ENCODE assay signal across 21 cellular contexts in genomic region chr1:116258668-116259419, GRCh38.
DNase-seq lines count a peak whose midpoint lies in the region; ATAC-seq, FAIRE-seq and TF ChIP-seq lines count a peak whose summit lies in the region.
"Had no signal": no experiment of that assay in that cellular context is flagged by ENCODE, and none has a peak within 500 bp of the region (broad histone marks: within the 10 kb centered on the region; RNA-seq: fewer than 3 reads in every experiment).

No MANE protein-coding gene starts in this region.

- H3K27ac Mint-ChIP-seq in activated CD8-positive, alpha-beta T cell treated with anti-CD3 and anti-CD28 coated beads for 36 hours = no peak overlapping the region
- no peak overlapping the region for H3K27ac Mint-ChIP-seq in activated CD8-positive, alpha-beta T cell treated with anti-CD3 and anti-CD28 coated beads, Interleukin-2, amount 10 ng/mL, durations not matched to agents 7 days and 5 days
- H3K27ac Mint-ChIP-seq: H9 had no signal

- FAIRE-seq in RCC 7860 (lab: Jason Lieb, UNC) = no peak
- FAIRE-seq: G401.6 had no signal

- H3K4me1 ChIP-seq in upper lobe of left lung = no peaks in the 10 kb centered on the region
- H3K4me1 ChIP-seq: BE2C had no signal

- H3K36me3 ChIP-seq in upper lobe of left lung = no peaks in the 10 kb centered on the region
- H3K36me3 ChIP-seq: BE2C, SJCRH30 had no signal

- H3K9me3 ChIP-seq in upper lobe of left lung = no peaks in the 10 kb centered on the region
- H3K9me3 ChIP-seq: BE2C, SJCRH30 had no signal

- H3K4me3 Mint-ChIP-seq in activated CD8-positive, alpha-beta T cell treated with anti-CD3 and anti-CD28 coated beads for 36 hours = no peak overlapping the region
- H3K4me3 Mint-ChIP-seq in activated CD8-positive, alpha-beta T cell treated with anti-CD3 and anti-CD28 coated beads, Interleukin-2, amount 10 ng/mL, durations not matched to agents 7 days and 5 days = no peak overlapping the region
- H3K4me3 Mint-ChIP-seq: CD4-positive, CD25-positive, alpha-beta regulatory T cell; H9 had no signal

- TF ChIP-seq POLR2A in upper lobe of left lung (IDR thresholded peaks at IDR 0.05) = no peak

- H3K36me3 Mint-ChIP-seq in activated CD8-positive, alpha-beta T cell treated with anti-CD3 and anti-CD28 coated beads for 36 hours (ENCODE audit: low read depth) = no peaks in the 10 kb centered on the region
- no peaks in the 10 kb centered on the region for H3K36me3 Mint-ChIP-seq in activated CD8-positive, alpha-beta T cell treated with anti-CD3 and anti-CD28 coated beads, Interleukin-2, amount 10 ng/mL, durations not matched to agents 7 days and 5 days (ENCODE audit: low read depth)
- H3K36me3 Mint-ChIP-seq: CD4-positive, CD25-positive, alpha-beta regulatory T cell had no signal

- POLR2A ChIA-PET in activated CD8-positive, alpha-beta T cell treated with anti-CD3 and anti-CD28 coated beads for 36 hours (lab: Charles Lee) = interaction anchor here (1.0 kb wide), 1 partner anchor 187 kb away, joined by 3 read pairs; no protein-coding TSS in a partner anchor
- POLR2A ChIA-PET in activated CD8-positive, alpha-beta T cell treated with anti-CD3 and anti-CD28 coated beads, Interleukin-2, amount 10 ng/mL, durations not matched to agents 7 days and 5 days (lab: Charles Lee) = no interaction called here

- H3K27me3 ChIP-seq in upper lobe of left lung = no peaks in the 10 kb centered on the region
- H3K27me3 ChIP-seq: BE2C, SJCRH30 had no signal

- WGBS in upper lobe of left lung, 2 donors = 72 to 77% methylated on average over 5 of the region's 5 CpGs

- H3K4me3 ChIP-seq in upper lobe of left lung = no peak overlapping the region
- H3K4me3 ChIP-seq: SJCRH30 had no signal

- H3K27ac ChIP-seq in upper lobe of left lung = no peak overlapping the region
- H3K27ac ChIP-seq: SJCRH30 had no signal

- no peak for TF ChIP-seq CTCF in activated CD8-positive, alpha-beta T cell treated with anti-CD3 and anti-CD28 coated beads for 36 hours (IDR thresholded peaks at IDR 0.05)
- TF ChIP-seq CTCF in upper lobe of left lung (IDR thresholded peaks at IDR 0.05) = no peak

- intact Hi-C loops in activated CD8-positive, alpha-beta T cell treated with anti-CD3 and anti-CD28 coated beads for 36 hours (cut with micrococcal nuclease) = loop anchor here (10.0 kb wide), 1 partner anchor 94 kb away; no protein-coding TSS in a partner anchor

- no peak for TF ChIP-seq EP300 in upper lobe of left lung (IDR thresholded peaks at IDR 0.05)

- CTCF ChIA-PET in activated CD8-positive, alpha-beta T cell treated with anti-CD3 and anti-CD28 coated beads for 36 hours (lab: Charles Lee) = interaction anchor here (0.6 to 0.7 kb wide), 2 partner anchors 23 to 227 kb away, joined by 3 to 4 read pairs; no protein-coding TSS in a partner anchor
- CTCF ChIA-PET in activated CD8-positive, alpha-beta T cell treated with anti-CD3 and anti-CD28 coated beads, Interleukin-2, amount 10 ng/mL, durations not matched to agents 7 days and 5 days (lab: Charles Lee) = interaction anchor here (1.1 kb wide), 1 partner anchor 227 kb away, joined by 6 read pairs; no protein-coding TSS in a partner anchor

- peaks cover 63% of the 10 kb centered on the region for H3K4me1 Mint-ChIP-seq in activated CD8-positive, alpha-beta T cell treated with anti-CD3 and anti-CD28 coated beads for 36 hours (ENCODE audit: low read depth)
- peaks cover 48% of the 10 kb centered on the region for H3K4me1 Mint-ChIP-seq in activated CD8-positive, alpha-beta T cell treated with anti-CD3 and anti-CD28 coated beads, Interleukin-2, amount 10 ng/mL, durations not matched to agents 7 days and 5 days (ENCODE audit: low read depth)

- H3K27me3 Mint-ChIP-seq in activated CD8-positive, alpha-beta T cell treated with anti-CD3 and anti-CD28 coated beads for 36 hours = no peaks in the 10 kb centered on the region
- no peaks in the 10 kb centered on the region for H3K27me3 Mint-ChIP-seq in activated CD8-positive, alpha-beta T cell treated with anti-CD3 and anti-CD28 coated beads, Interleukin-2, amount 10 ng/mL, durations not matched to agents 7 days and 5 days (ENCODE audit: low read depth)

- H3K9me3 Mint-ChIP-seq in activated CD8-positive, alpha-beta T cell treated with anti-CD3 and anti-CD28 coated beads for 36 hours = no peaks in the 10 kb centered on the region
- no peaks in the 10 kb centered on the region for H3K9me3 Mint-ChIP-seq in activated CD8-positive, alpha-beta T cell treated with anti-CD3 and anti-CD28 coated beads, Interleukin-2, amount 10 ng/mL, durations not matched to agents 7 days and 5 days (ENCODE audit: insufficient read depth)
- H3K9me3 Mint-ChIP-seq: CD4-positive, CD25-positive, alpha-beta regulatory T cell; H9 had no signal

- ATAC-seq in activated CD8-positive, alpha-beta T cell treated with anti-CD3 and anti-CD28 coated beads for 36 hours = peak; percentile 18
- ATAC-seq in activated CD8-positive, alpha-beta T cell treated with anti-CD3 and anti-CD28 coated beads, Interleukin-2, amount 10 ng/mL, durations not matched to agents 7 days and 5 days = no peak
- ATAC-seq in stimulated activated naive CD8-positive, alpha-beta T cell treated with anti-CD3 and anti-CD28 coated beads, Interleukin-15, Interleukin-2, amounts not matched to agents 100 U/mL and 50 U/mL, for 24 hours = peak; percentile 58
- no peak for ATAC-seq in HG02759 (IDR thresholded peaks at IDR 0.05; ENCODE audit: unreplicated experiment)
- no peak for ATAC-seq in upper lobe of left lung (ENCODE audit: low FRiP score in 2 of 2)
- ATAC-seq: PC-3 had no signal

- DNase-seq in activated CD8-positive, alpha-beta T cell treated with anti-CD3 and anti-CD28 coated beads for 36 hours = peak; percentile 10
- no peak for DNase-seq in activated CD8-positive, alpha-beta T cell treated with anti-CD3 and anti-CD28 coated beads, Interleukin-2, amount 10 ng/mL, durations not matched to agents 7 days and 5 days
- DNase-seq in MV-4-11 (lab: John Stamatoyannopoulos, UW) (peak; percentile 29), amniotic epithelial cell (ENCODE audit: low read depth) (peak; percentile 3), RCC 7860 (ENCODE audit: low spot score) (no peak), upper lobe of left lung (no peak)
- DNase-seq in stimulated activated naive CD8-positive, alpha-beta T cell treated with anti-CD3 and anti-CD28 coated beads, Interleukin-15, Interleukin-2, amounts not matched to agents 100 U/mL and 50 U/mL, for 24 hours = peak; percentile 7
- DNase-seq: BE2C, COR-L47, H9, KG1, NCI-H1105 treated with DMSO at 0.1 percent for 48 hours, NCI-H1694, NCI-H2107, NCI-H510A, NCI-H748 treated with DMSO at 0.1 percent for 48 hours, PC-3, SJCRH30 had no signal

Comparison
In these comparisons a context has a peak if more than half of its experiments do, and no peak if none do; other contexts are left out.
1. ATAC-seq: peak in activated CD8-positive, alpha-beta T cell treated with anti-CD3 and anti-CD28 coated beads for 36 hours (single experiment) and stimulated activated naive CD8-positive, alpha-beta T cell treated with anti-CD3 and anti-CD28 coated beads, Interleukin-15, Interleukin-2, amounts not matched to agents 100 U/mL and 50 U/mL, for 24 hours (single experiment); none in activated CD8-positive, alpha-beta T cell treated with anti-CD3 and anti-CD28 coated beads, Interleukin-2, amount 10 ng/mL, durations not matched to agents 7 days and 5 days (single experiment), HG02759 (single experiment) and upper lobe of left lung (0 of 2).
2. DNase-seq: peak in activated CD8-positive, alpha-beta T cell treated with anti-CD3 and anti-CD28 coated beads for 36 hours (single experiment), MV-4-11 (single experiment), amniotic epithelial cell (single experiment) and stimulated activated naive CD8-positive, alpha-beta T cell treated with anti-CD3 and anti-CD28 coated beads, Interleukin-15, Interleukin-2, amounts not matched to agents 100 U/mL and 50 U/mL, for 24 hours (single experiment); none in activated CD8-positive, alpha-beta T cell treated with anti-CD3 and anti-CD28 coated beads, Interleukin-2, amount 10 ng/mL, durations not matched to agents 7 days and 5 days (single experiment), RCC 7860 (single experiment) and upper lobe of left lung (0 of 2).